ENCODE assay signal across 11 cellular contexts in the genomic region with DNA sequence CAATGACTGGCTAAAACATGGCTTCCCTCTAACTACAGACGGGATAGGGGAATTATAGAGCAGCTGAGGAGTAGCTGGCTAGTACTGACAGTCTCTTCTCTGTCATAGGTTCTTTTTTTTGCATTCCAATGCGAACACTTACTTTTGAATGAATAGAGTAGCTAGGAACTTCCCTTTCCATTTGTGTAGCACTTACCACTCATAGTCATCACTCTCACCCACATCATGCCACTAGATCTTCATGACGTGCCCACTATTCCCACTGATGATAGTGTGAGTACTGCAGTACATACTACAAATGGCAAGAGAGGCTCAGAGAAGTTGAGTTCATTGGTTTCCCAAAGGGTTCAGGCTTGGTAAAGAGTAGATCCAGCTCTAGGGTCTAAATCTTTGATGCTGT.
DNase-seq lines count a peak whose midpoint lies in the region; ATAC-seq and TF ChIP-seq lines count a peak whose summit lies in the region.
"Had no signal": no experiment of that assay in that cellular context is flagged by ENCODE, and none has a peak within 500 bp of the region (broad histone marks: within the 10 kb centered on the region; RNA-seq: fewer than 3 reads in every experiment).

No MANE protein-coding gene starts in this region.

- DNase-seq in CD1c-positive myeloid dendritic cell (ENCODE audit: extremely low spot score): peak; percentile 82
- DNase-seq in HFFc6: no peak
- DNase-seq in aorta: no peak
- DNase-seq in NCI-H1105 treated with DMSO at 0.1 percent for 48 hours (lab: John Stamatoyannopoulos, UW): no peak
- DNase-seq: central memory CD4-positive, alpha-beta T cell; COR-L47; NCI-H2107; stimulated activated CD8-positive, alpha-beta memory T cell treated with anti-CD3 and anti-CD28 coated beads, Interleukin-4, amount 100 ng/mL, for 48 hours had no signal

- H3K27me3 ChIP-seq in neutrophil (no peaks in the 10 kb centered on the region), aorta (ENCODE audit: control insufficient read depth in 1 of 2, insufficient read depth in 2 of 2, low read length in 1 of 2) (no peaks in the 10 kb centered on the region)

- TF ChIP-seq CTCF in HFFc6 (IDR thresholded peaks at IDR 0.05): no peak
- no peak for TF ChIP-seq CTCF in neutrophil (IDR thresholded peaks at IDR 0.05)

- no peak overlapping the region for H3K4me3 ChIP-seq in neutrophil (ENCODE audit: low read depth in 1 of 2, low read length in 1 of 2)
- no peak overlapping the region for H3K4me3 ChIP-seq in aorta (ENCODE audit: low read length in 2 of 2)

- peak overlapping the region; percentile 25; the same call in 1 of the 2 replicates for H3K27ac Mint-ChIP-seq in HFFc6
- peak overlapping the region; percentile 87 for H3K27ac Mint-ChIP-seq in activated naive CD8-positive, alpha-beta T cell

- H3K4me1 ChIP-seq in neutrophil (ENCODE audit: control insufficient read depth in 1 of 2, insufficient read depth in 1 of 2, low read depth in 1 of 2, low read length in 1 of 2): peaks cover 30 to 33% of the 10 kb centered on the region in 2 experiments
- H3K4me1 ChIP-seq in aorta (ENCODE audit: control insufficient read depth in 1 of 2, insufficient read depth in 2 of 2, low read length in 2 of 2): no peaks in the 10 kb centered on the region

- WGBS in aorta, 2 donors: 92 to 94% methylated on average over 3 of the region's 3 CpGs

- no peaks in the 10 kb centered on the region for H3K36me3 ChIP-seq in neutrophil
- no peaks in the 10 kb centered on the region for H3K36me3 ChIP-seq in aorta (ENCODE audit: control insufficient read depth in 1 of 2, insufficient read depth in 2 of 2, low read length in 1 of 2)

- no peaks in the 10 kb centered on the region for H3K9me3 ChIP-seq in neutrophil
- no peaks in the 10 kb centered on the region for H3K9me3 ChIP-seq in aorta (ENCODE audit: control insufficient read depth, low read length)

- intact Hi-C loops in aorta (cut with DNase I): loop anchor here in 1 of 2 donors (5.0 kb wide), 1 partner anchor 36 kb away; no protein-coding TSS in a partner anchor

- H3K4me1 Mint-ChIP-seq in HFFc6 (ENCODE audit: low read depth): peaks cover 80% of the 10 kb centered on the region
- H3K4me1 Mint-ChIP-seq in activated naive CD8-positive, alpha-beta T cell (ENCODE audit: low read depth): peaks cover 49% of the 10 kb centered on the region

- H3K36me3 Mint-ChIP-seq in HFFc6 (ENCODE audit: low read depth): no peaks in the 10 kb centered on the region
- peaks cover 41% of the 10 kb centered on the region for H3K36me3 Mint-ChIP-seq in activated naive CD8-positive, alpha-beta T cell

- ATAC-seq in aorta (ENCODE audit: low FRiP score): no peak
- ATAC-seq in HG03469 (IDR thresholded peaks at IDR 0.05; ENCODE audit: unreplicated experiment): no peak

- H3K4me3 Mint-ChIP-seq in HFFc6: no peak overlapping the region
- H3K4me3 Mint-ChIP-seq in activated naive CD8-positive, alpha-beta T cell: no peak overlapping the region

- H3K27me3 Mint-ChIP-seq in HFFc6 (ENCODE audit: insufficient read depth): no peaks in the 10 kb centered on the region; the same call in none of the 2 replicates
- H3K27me3 Mint-ChIP-seq in activated naive CD8-positive, alpha-beta T cell: no peaks in the 10 kb centered on the region

- peak overlapping the region; percentile 98 for H3K27ac ChIP-seq in neutrophil
- H3K27ac ChIP-seq in aorta (ENCODE audit: low read depth in 1 of 2, low read length in 2 of 2): no peak overlapping the region

- no peaks in the 10 kb centered on the region for H3K9me3 Mint-ChIP-seq in HFFc6
- no peaks in the 10 kb centered on the region for H3K9me3 Mint-ChIP-seq in activated naive CD8-positive, alpha-beta T cell (ENCODE audit: low read depth)
